In genomic region chr10:73998623-73999622, GRCh38 we compare ENCODE assay signal across 1 cellular context.
TF ChIP-seq lines count a peak whose summit lies in the region.

No MANE protein-coding gene starts in this region.

TF ChIP-seq in HepG2, 621 proteins besides CTCF, POLR2A, EP300 and RAD21 (continued from another document and continues in another):
- TF ChIP-seq, protein P1, sequence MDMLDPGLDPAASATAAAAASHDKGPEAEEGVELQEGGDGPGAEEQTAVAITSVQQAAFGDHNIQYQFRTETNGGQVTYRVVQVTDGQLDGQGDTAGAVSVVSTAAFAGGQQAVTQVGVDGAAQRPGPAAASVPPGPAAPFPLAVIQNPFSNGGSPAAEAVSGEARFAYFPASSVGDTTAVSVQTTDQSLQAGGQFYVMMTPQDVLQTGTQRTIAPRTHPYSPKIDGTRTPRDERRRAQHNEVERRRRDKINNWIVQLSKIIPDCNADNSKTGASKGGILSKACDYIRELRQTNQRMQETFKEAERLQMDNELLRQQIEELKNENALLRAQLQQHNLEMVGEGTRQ (IDR thresholded peaks at IDR 0.05; ENCODE audit: low read depth, low read length): no peak
- TF ChIP-seq, protein P1 (CRISPR knock-in tag; IDR thresholded peaks at IDR 0.05; ENCODE audit: borderline replicate concordance): no peak
- TF ChIP-seq POLR2AphosphoS5 (IDR thresholded peaks at IDR 0.05; ENCODE audit: low read depth, low read length): no peak
- TF ChIP-seq ZKSCAN5 (CRISPR knock-in tag; IDR thresholded peaks at IDR 0.05): no peak
- peak; percentile 56 for TF ChIP-seq SRSF1 (optimal IDR thresholded peaks at IDR 0.05; ENCODE audit: low read depth, low read length)
- TF ChIP-seq, protein P2, sequence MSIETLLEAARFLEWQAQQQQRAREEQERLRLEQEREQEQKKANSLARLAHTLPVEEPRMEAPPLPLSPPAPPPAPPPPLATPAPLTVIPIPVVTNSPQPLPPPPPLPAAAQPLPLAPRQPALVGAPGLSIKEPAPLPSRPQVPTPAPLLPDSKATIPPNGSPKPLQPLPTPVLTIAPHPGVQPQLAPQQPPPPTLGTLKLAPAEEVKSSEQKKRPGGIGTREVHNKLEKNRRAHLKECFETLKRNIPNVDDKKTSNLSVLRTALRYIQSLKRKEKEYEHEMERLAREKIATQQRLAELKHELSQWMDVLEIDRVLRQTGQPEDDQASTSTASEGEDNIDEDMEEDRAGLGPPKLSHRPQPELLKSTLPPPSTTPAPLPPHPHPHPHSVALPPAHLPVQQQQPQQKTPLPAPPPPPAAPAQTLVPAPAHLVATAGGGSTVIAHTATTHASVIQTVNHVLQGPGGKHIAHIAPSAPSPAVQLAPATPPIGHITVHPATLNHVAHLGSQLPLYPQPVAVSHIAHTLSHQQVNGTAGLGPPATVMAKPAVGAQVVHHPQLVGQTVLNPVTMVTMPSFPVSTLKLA (IDR thresholded peaks at IDR 0.05): no peak
- TF ChIP-seq NCOA1 (CRISPR knock-in tag; IDR thresholded peaks at IDR 0.05): no peak
- TF ChIP-seq RAD51 (IDR thresholded peaks at IDR 0.05; ENCODE audit: borderline replicate concordance): no peak
- no peak for TF ChIP-seq ZFP37 (CRISPR knock-in tag; IDR thresholded peaks at IDR 0.05; ENCODE audit: borderline replicate concordance)
- no peak for TF ChIP-seq RFX1 (IDR thresholded peaks at IDR 0.05)
- TF ChIP-seq, protein P3, sequence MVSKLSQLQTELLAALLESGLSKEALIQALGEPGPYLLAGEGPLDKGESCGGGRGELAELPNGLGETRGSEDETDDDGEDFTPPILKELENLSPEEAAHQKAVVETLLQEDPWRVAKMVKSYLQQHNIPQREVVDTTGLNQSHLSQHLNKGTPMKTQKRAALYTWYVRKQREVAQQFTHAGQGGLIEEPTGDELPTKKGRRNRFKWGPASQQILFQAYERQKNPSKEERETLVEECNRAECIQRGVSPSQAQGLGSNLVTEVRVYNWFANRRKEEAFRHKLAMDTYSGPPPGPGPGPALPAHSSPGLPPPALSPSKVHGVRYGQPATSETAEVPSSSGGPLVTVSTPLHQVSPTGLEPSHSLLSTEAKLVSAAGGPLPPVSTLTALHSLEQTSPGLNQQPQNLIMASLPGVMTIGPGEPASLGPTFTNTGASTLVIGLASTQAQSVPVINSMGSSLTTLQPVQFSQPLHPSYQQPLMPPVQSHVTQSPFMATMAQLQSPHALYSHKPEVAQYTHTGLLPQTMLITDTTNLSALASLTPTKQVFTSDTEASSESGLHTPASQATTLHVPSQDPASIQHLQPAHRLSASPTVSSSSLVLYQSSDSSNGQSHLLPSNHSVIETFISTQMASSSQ (IDR thresholded peaks at IDR 0.05; ENCODE audit: low read depth): no peak
- TF ChIP-seq, protein P3 (CRISPR knock-in tag; IDR thresholded peaks at IDR 0.05; ENCODE audit: borderline replicate concordance): no peak
- TF ChIP-seq ZNF567 (CRISPR knock-in tag; IDR thresholded peaks at IDR 0.05; ENCODE audit: borderline replicate concordance): no peak
- 0 out of 2 replicates have a peak, but pooled peaks have one; percentile 36 for TF ChIP-seq ZNF234 (CRISPR knock-in tag; conservative IDR thresholded peaks at IDR 0.05)
- TF ChIP-seq KLF15 (CRISPR knock-in tag; IDR thresholded peaks at IDR 0.05; ENCODE audit: borderline replicate concordance): no peak
- TF ChIP-seq ARID4A (CRISPR knock-in tag; IDR thresholded peaks at IDR 0.05; ENCODE audit: borderline replicate concordance): no peak
- no peak for TF ChIP-seq ZBTB38 (CRISPR knock-in tag; IDR thresholded peaks at IDR 0.05)
- TF ChIP-seq, protein P4, sequence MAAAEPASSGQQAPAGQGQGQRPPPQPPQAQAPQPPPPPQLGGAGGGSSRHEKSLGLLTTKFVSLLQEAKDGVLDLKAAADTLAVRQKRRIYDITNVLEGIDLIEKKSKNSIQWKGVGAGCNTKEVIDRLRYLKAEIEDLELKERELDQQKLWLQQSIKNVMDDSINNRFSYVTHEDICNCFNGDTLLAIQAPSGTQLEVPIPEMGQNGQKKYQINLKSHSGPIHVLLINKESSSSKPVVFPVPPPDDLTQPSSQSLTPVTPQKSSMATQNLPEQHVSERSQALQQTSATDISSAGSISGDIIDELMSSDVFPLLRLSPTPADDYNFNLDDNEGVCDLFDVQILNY (CRISPR knock-in tag; conservative IDR thresholded peaks at IDR 0.05): no peak
- TF ChIP-seq, protein P5, sequence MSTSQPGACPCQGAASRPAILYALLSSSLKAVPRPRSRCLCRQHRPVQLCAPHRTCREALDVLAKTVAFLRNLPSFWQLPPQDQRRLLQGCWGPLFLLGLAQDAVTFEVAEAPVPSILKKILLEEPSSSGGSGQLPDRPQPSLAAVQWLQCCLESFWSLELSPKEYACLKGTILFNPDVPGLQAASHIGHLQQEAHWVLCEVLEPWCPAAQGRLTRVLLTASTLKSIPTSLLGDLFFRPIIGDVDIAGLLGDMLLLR (CRISPR knock-in tag; IDR thresholded peaks at IDR 0.05): no peak
- no peak for TF ChIP-seq CBX2 (IDR thresholded peaks at IDR 0.05; ENCODE audit: low read depth, low read length)
- no peak for TF ChIP-seq CBX2 (CRISPR knock-in tag; IDR thresholded peaks at IDR 0.05; ENCODE audit: low read depth)
- no peak for TF ChIP-seq GTF2F1 (IDR thresholded peaks at IDR 0.05; ENCODE audit: low read length)
- TF ChIP-seq, protein P6, sequence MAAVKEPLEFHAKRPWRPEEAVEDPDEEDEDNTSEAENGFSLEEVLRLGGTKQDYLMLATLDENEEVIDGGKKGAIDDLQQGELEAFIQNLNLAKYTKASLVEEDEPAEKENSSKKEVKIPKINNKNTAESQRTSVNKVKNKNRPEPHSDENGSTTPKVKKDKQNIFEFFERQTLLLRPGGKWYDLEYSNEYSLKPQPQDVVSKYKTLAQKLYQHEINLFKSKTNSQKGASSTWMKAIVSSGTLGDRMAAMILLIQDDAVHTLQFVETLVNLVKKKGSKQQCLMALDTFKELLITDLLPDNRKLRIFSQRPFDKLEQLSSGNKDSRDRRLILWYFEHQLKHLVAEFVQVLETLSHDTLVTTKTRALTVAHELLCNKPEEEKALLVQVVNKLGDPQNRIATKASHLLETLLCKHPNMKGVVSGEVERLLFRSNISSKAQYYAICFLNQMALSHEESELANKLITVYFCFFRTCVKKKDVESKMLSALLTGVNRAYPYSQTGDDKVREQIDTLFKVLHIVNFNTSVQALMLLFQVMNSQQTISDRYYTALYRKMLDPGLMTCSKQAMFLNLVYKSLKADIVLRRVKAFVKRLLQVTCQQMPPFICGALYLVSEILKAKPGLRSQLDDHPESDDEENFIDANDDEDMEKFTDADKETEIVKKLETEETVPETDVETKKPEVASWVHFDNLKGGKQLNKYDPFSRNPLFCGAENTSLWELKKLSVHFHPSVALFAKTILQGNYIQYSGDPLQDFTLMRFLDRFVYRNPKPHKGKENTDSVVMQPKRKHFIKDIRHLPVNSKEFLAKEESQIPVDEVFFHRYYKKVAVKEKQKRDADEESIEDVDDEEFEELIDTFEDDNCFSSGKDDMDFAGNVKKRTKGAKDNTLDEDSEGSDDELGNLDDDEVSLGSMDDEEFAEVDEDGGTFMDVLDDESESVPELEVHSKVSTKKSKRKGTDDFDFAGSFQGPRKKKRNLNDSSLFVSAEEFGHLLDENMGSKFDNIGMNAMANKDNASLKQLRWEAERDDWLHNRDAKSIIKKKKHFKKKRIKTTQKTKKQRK (IDR thresholded peaks at IDR 0.05; ENCODE audit: low read length): no peak
- TF ChIP-seq HNRNPLL (IDR thresholded peaks at IDR 0.05; ENCODE audit: low read depth, low read length, poor library complexity, severe bottlenecking): no peak
- peak; percentile 43; the same call in 1 of the 2 replicates for TF ChIP-seq ZNF598 (CRISPR knock-in tag; IDR thresholded peaks at IDR 0.05; ENCODE audit: borderline replicate concordance)
- TF ChIP-seq ZNF280B (CRISPR knock-in tag; IDR thresholded peaks at IDR 0.05; ENCODE audit: borderline replicate concordance): no peak
- TF ChIP-seq JARID2 (CRISPR knock-in tag; IDR thresholded peaks at IDR 0.05; ENCODE audit: insufficient replicate concordance): no peak
- no peak for TF ChIP-seq TAF1 (CRISPR knock-in tag; IDR thresholded peaks at IDR 0.05)
- no peak for TF ChIP-seq SMAD3 (CRISPR knock-in tag; IDR thresholded peaks at IDR 0.05)
- no peak for TF ChIP-seq ZNF616 (CRISPR knock-in tag; IDR thresholded peaks at IDR 0.05; ENCODE audit: low read depth)
- TF ChIP-seq EZH2 (conservative IDR thresholded peaks at IDR 0.05; ENCODE audit: low read depth, low read length): no peak
- TF ChIP-seq, protein P7, sequence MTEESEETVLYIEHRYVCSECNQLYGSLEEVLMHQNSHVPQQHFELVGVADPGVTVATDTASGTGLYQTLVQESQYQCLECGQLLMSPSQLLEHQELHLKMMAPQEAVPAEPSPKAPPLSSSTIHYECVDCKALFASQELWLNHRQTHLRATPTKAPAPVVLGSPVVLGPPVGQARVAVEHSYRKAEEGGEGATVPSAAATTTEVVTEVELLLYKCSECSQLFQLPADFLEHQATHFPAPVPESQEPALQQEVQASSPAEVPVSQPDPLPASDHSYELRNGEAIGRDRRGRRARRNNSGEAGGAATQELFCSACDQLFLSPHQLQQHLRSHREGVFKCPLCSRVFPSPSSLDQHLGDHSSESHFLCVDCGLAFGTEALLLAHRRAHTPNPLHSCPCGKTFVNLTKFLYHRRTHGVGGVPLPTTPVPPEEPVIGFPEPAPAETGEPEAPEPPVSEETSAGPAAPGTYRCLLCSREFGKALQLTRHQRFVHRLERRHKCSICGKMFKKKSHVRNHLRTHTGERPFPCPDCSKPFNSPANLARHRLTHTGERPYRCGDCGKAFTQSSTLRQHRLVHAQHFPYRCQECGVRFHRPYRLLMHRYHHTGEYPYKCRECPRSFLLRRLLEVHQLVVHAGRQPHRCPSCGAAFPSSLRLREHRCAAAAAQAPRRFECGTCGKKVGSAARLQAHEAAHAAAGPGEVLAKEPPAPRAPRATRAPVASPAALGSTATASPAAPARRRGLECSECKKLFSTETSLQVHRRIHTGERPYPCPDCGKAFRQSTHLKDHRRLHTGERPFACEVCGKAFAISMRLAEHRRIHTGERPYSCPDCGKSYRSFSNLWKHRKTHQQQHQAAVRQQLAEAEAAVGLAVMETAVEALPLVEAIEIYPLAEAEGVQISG (CRISPR knock-in tag; IDR thresholded peaks at IDR 0.05): no peak
- no peak for TF ChIP-seq PTBP1 (IDR thresholded peaks at IDR 0.05; ENCODE audit: low read depth, low read length, poor library complexity, severe bottlenecking)
- TF ChIP-seq, protein P8, sequence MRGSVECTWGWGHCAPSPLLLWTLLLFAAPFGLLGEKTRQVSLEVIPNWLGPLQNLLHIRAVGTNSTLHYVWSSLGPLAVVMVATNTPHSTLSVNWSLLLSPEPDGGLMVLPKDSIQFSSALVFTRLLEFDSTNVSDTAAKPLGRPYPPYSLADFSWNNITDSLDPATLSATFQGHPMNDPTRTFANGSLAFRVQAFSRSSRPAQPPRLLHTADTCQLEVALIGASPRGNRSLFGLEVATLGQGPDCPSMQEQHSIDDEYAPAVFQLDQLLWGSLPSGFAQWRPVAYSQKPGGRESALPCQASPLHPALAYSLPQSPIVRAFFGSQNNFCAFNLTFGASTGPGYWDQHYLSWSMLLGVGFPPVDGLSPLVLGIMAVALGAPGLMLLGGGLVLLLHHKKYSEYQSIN (CRISPR knock-in tag; IDR thresholded peaks at IDR 0.05; ENCODE audit: borderline replicate concordance): no peak
- no peak for TF ChIP-seq REL (CRISPR knock-in tag; conservative IDR thresholded peaks at IDR 0.05)
